Comparison of ENCODE assay signal across 33 cellular contexts in the genomic region with DNA sequence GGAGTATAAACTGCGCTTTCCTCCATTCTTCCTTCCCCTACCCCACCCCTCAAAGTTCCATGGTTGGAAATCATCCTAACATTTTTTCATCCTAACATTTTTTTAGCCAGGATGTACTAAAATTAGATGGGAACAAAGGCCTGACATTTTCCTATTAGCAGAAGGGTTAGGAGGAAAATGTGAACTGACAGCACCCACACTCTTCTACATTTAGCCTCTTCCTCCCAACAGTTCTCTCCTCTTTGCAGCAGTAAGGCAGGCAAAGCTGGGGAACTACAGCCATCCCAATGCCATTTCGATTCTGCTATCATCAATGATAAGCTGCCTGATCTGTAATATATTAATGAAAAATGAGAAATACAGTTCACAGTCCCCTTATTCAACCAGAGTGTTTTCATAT.
"Had no signal": no experiment of that assay in that cellular context is flagged by ENCODE, and none has a peak within 500 bp of the region (broad histone marks: within the 10 kb centered on the region; RNA-seq: fewer than 3 reads in every experiment).

No MANE protein-coding gene starts in this region.

- H3K4me3 Mint-ChIP-seq: dendritic cell treated with granulocyte-macrophage colony-stimulating factor and Interleukin-4, amounts not matched to agents 40 ng/mL and 50 ng/mL, for 4 days; endodermal cell; immature natural killer cell; mesothelial cell of epicardium; naive B cell; natural killer cell treated with Interleukin-12 subunit alpha and Interleukin-12 subunit beta and Interleukin-15 and Interleukin-18, amount 100 ng/mL, for 72 hours; neural crest cell; stimulated activated effector memory CD8-positive, alpha-beta T cell treated with anti-CD3 and anti-CD28 coated beads, Interleukin-12 subunit alpha, Interleukin-12 subunit beta, amount 100 ng/mL, for 72 hours had no signal

- H3K4me3 ChIP-seq: colonic mucosa, gastrocnemius medialis, mucosa of descending colon, pancreas, smooth muscle cell, thoracic aorta, tibial nerve, upper lobe of left lung had no signal

- H3K27ac ChIP-seq: colonic mucosa, epithelial cell of prostate, gastrocnemius medialis, neutrophil, pancreas, thoracic aorta had no signal

- H3K4me2 ChIP-seq: smooth muscle cell had no signal

- H3K27me3 ChIP-seq: colonic mucosa, gastrocnemius medialis, neutrophil, pancreas, tibial nerve, upper lobe of left lung had no signal

- H3K9me3 ChIP-seq: colonic mucosa, gastrocnemius medialis, mucosa of descending colon, neutrophil, pancreas, thoracic aorta, tibial nerve, upper lobe of left lung had no signal

- H3K4me1 ChIP-seq: colonic mucosa, pancreas had no signal

- H3K4me1 Mint-ChIP-seq: immature natural killer cell; stimulated activated effector memory CD8-positive, alpha-beta T cell treated with anti-CD3 and anti-CD28 coated beads, Interleukin-12 subunit alpha, Interleukin-12 subunit beta, amount 100 ng/mL, for 72 hours had no signal

- DNase-seq: colonic mucosa; effector CD8-positive, alpha-beta T cell; endodermal cell; foreskin fibroblast; gastrocnemius medialis; hippocampal formation; immature natural killer cell; islet precursor cell; kidney glomerular epithelial cell; left colon; mesenchymal stem cell; mucosa of descending colon; naive B cell; pancreas; stimulated activated CD4-positive, alpha-beta T cell treated with anti-CD3 and anti-CD28 coated beads, Interleukin-12 subunit alpha, Interleukin-12 subunit beta, amount 100 ng/mL, for 4 hours; stimulated activated CD4-positive, alpha-beta T cell treated with anti-CD3 and anti-CD28 coated beads, Interleukin-1b, Interleukin-23, amount 100 ng/mL, for 48 hours; stimulated activated CD4-positive, alpha-beta T cell treated with anti-CD3 and anti-CD28 coated beads, Interleukin-4, amount 100 ng/mL, for 1 hour; stimulated activated naive CD4-positive, alpha-beta T cell treated with Interleukin-2 at 50 U/mL for 16 hours; substantia nigra; upper lobe of left lung had no signal

- FAIRE-seq: pancreas, urothelium cell line had no signal

- H3K36me3 ChIP-seq: colonic mucosa, pancreas had no signal

- H3K27me3 Mint-ChIP-seq: dendritic cell treated with granulocyte-macrophage colony-stimulating factor and Interleukin-4, amounts not matched to agents 40 ng/mL and 50 ng/mL, for 4 days; naive B cell; natural killer cell treated with Interleukin-12 subunit alpha and Interleukin-12 subunit beta and Interleukin-15 and Interleukin-18, amount 100 ng/mL, for 72 hours had no signal

- H3K9me3 Mint-ChIP-seq: dendritic cell treated with granulocyte-macrophage colony-stimulating factor and Interleukin-4, amounts not matched to agents 40 ng/mL and 50 ng/mL, for 4 days; endodermal cell; immature natural killer cell; mesothelial cell of epicardium; naive B cell; natural killer cell treated with Interleukin-12 subunit alpha and Interleukin-12 subunit beta and Interleukin-15 and Interleukin-18, amount 100 ng/mL, for 72 hours; neural crest cell; stimulated activated effector memory CD8-positive, alpha-beta T cell treated with anti-CD3 and anti-CD28 coated beads, Interleukin-12 subunit alpha, Interleukin-12 subunit beta, amount 100 ng/mL, for 72 hours had no signal

- H3K27ac Mint-ChIP-seq: dendritic cell treated with granulocyte-macrophage colony-stimulating factor and Interleukin-4, amounts not matched to agents 40 ng/mL and 50 ng/mL, for 4 days; endodermal cell; immature natural killer cell; mesothelial cell of epicardium; naive B cell; natural killer cell treated with Interleukin-12 subunit alpha and Interleukin-12 subunit beta and Interleukin-15 and Interleukin-18, amount 100 ng/mL, for 72 hours; stimulated activated effector memory CD8-positive, alpha-beta T cell treated with anti-CD3 and anti-CD28 coated beads, Interleukin-12 subunit alpha, Interleukin-12 subunit beta, amount 100 ng/mL, for 72 hours had no signal

- ATAC-seq: esophagus mucosa; gastrocnemius medialis; left colon; mucosa of descending colon; natural killer cell treated with Interleukin-12 subunit alpha and Interleukin-12 subunit beta and Interleukin-15 and Interleukin-18, amount 100 ng/mL, for 72 hours; pancreas; sciatic nerve; stimulated activated effector memory CD8-positive, alpha-beta T cell treated with anti-CD3 and anti-CD28 coated beads, Interleukin-12 subunit alpha, Interleukin-12 subunit beta, amount 100 ng/mL, for 72 hours had no signal
